In genomic region chr10:72574636-72575035, GRCh38 we compare ENCODE assay signal across 23 cellular contexts.
"Had no signal": no experiment of that assay in that cellular context is flagged by ENCODE, and none has a peak within 500 bp of the region (broad histone marks: within the 10 kb centered on the region; RNA-seq: fewer than 3 reads in every experiment).

No MANE protein-coding gene starts in this region.

- H3K27ac Mint-ChIP-seq: activated naive CD8-positive, alpha-beta T cell; mesothelial cell of epicardium; naive thymus-derived CD4-positive, alpha-beta T cell; T-helper 2 cell treated with Interferon-gamma antibody and Interleukin-4, amounts not matched to agents 5 μg/mL and 100 μg/mL, for 36 hours had no signal

- H3K27ac ChIP-seq: body of pancreas, coronary artery, pancreas, psoas muscle, right atrium auricular region, thoracic aorta had no signal

- H3K27me3 Mint-ChIP-seq: activated naive CD8-positive, alpha-beta T cell; naive thymus-derived CD4-positive, alpha-beta T cell had no signal

- H3K36me3 Mint-ChIP-seq: mesothelial cell of epicardium had no signal

- H3K9me3 Mint-ChIP-seq: mesothelial cell of epicardium; T-helper 2 cell treated with Interferon-gamma antibody and Interleukin-4, amounts not matched to agents 5 μg/mL and 100 μg/mL, for 36 hours had no signal

- H3K4me3 Mint-ChIP-seq: activated naive CD8-positive, alpha-beta T cell; mesothelial cell of epicardium; naive thymus-derived CD4-positive, alpha-beta T cell; T-helper 2 cell treated with Interferon-gamma antibody and Interleukin-4, amounts not matched to agents 5 μg/mL and 100 μg/mL, for 36 hours had no signal

- DNase-seq: activated CD4-positive, alpha-beta T cell treated with anti-CD3 and anti-CD28 coated beads for 4 hours; activated CD4-positive, alpha-beta T cell treated with anti-CD3 and anti-CD28 coated beads, Interleukin-2, amount 50 U/mL, for 4 hours; activated effector memory CD4-positive, alpha-beta T cell treated with Interleukin-2 at 50 U/mL for 16 hours; activated naive CD4-positive, alpha-beta T cell treated with Interleukin-2 at 50 U/mL for 16 hours; activated T-cell treated with anti-CD3 and anti-CD28 coated beads for 4 hours; aorta; body of pancreas; foreskin fibroblast; islet precursor cell; left cardiac atrium; left ventricle myocardium superior; mammary epithelial cell; naive thymus-derived CD4-positive, alpha-beta T cell; pancreas; psoas muscle; stimulated activated naive CD4-positive, alpha-beta T cell treated with Interleukin-2 at 50 U/mL for 16 hours; T-helper 1 cell had no signal
